ENCODE assay signal across 9 cellular contexts in the genomic region with DNA sequence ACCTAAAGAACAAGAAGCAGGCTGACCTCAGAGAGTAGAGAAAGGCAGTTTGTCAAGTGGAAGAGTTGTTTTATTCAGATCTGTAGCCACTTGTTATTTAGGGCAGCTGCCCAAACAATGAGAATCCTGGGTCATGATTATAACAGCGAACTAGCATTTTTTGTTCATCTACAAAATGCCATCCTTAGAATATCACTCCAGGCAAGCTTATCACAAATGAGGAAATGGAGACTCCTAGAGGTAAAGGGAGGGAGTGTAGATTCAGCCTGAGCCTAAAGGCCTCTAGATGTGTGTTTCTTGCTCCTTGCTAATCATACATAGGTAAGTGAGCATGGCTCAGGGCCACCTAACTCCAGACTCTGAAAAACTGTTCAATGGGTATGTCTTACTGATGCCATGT.
DNase-seq lines count a peak whose midpoint lies in the region; ATAC-seq, FAIRE-seq and TF ChIP-seq lines count a peak whose summit lies in the region.
"Had no signal": no experiment of that assay in that cellular context is flagged by ENCODE, and none has a peak within 500 bp of the region (broad histone marks: within the 10 kb centered on the region; RNA-seq: fewer than 3 reads in every experiment).

No MANE protein-coding gene starts in this region.

- CTCF ChIA-PET in AG04449 (lab: Yijun Ruan, JAX): interaction anchor here (0.7 to 8.6 kb wide), 22 partner anchors 8 to 736 kb away, joined by 3 to 276 read pairs (median 8); no protein-coding TSS in a partner anchor
- CTCF ChIA-PET in H1 (lab: Charles Lee; ENCODE audit: partially characterized antibody): interaction anchor here (0.5 to 3.0 kb wide), 22 partner anchors 9 to 737 kb away, joined by 3 to 11 read pairs (median 4); no protein-coding TSS in a partner anchor

- no peak overlapping the region for H2BK20ac ChIP-seq in H1 (ENCODE audit: low read length)

- POLR2A ChIA-PET in AG04449 (lab: Yijun Ruan, JAX) (no interaction called here), H1 (lab: Charles Lee; ENCODE audit: partially characterized antibody) (no interaction called here)

- H3K4me1 ChIP-seq in H1 (replicated peaks in 1 of 4; ENCODE audit: control insufficient read depth in 3 of 4, insufficient read depth in 4 of 4, low read length in 3 of 4): peaks cover 0 to 2% (median 0%) of the 10 kb centered on the region in 4 experiments; a peak in 1 of 7 replicates

- peak; percentile 61 to 76 for TF ChIP-seq RAD21 in H1 (IDR thresholded peaks at IDR 0.05 in 1 of 2, conservative IDR thresholded peaks at IDR 0.05 in 1 of 2; ENCODE audit: low read depth in 2 of 2, low read length in 2 of 2)

- H2BK15ac ChIP-seq in H1 (ENCODE audit: low read length): no peak overlapping the region

- no peak overlapping the region for H2BK12ac ChIP-seq in H1 (ENCODE audit: low read depth, low read length)

- H4K20me1 ChIP-seq in H1 (replicated peaks in 1 of 2; ENCODE audit: control insufficient read depth in 1 of 2, insufficient read depth in 2 of 2, low read length in 2 of 2): no peaks in the 10 kb centered on the region

- no peak overlapping the region for H3K18ac ChIP-seq in H1 (ENCODE audit: extremely low read depth, low read length)

- H3K27ac ChIP-seq in H1 (ENCODE audit: low read depth, low read length): no peak overlapping the region

- no peaks in the 10 kb centered on the region for H3K36me3 ChIP-seq in H1 (ENCODE audit: control insufficient read depth in 2 of 4, insufficient read depth in 4 of 4, low read length in 3 of 4)

- H3K4me3 ChIP-seq in AG04449 (ENCODE audit: low read depth, low read length): no peak overlapping the region
- H3K4me3 ChIP-seq in H1 (ENCODE audit: extremely low read depth in 1 of 4, insufficient read depth in 2 of 4, low read depth in 3 of 4, low read length in 4 of 4): no peak overlapping the region

- FAIRE-seq in H1 (lab: Jason Lieb, UNC): no peak
- FAIRE-seq: colon had no signal

- 82% methylated on average over 1 of the region's 1 CpG; no CpG with 5 or more reads in 1 of the 2 experiments for WGBS in H1 (ENCODE audit: extremely low coverage in 1 of 2, insufficient coverage in 1 of 2, insufficient read length in 1 of 2, insufficient replicate concordance in 2 of 2, low coverage in 1 of 2, low lambda C conversion rate in 2 of 2, missing lambda C conversion rate in 1 of 2), 2 experiments

- H3K56ac ChIP-seq in H1 (replicated peaks; ENCODE audit: insufficient read length, low read depth, low read length): no peak overlapping the region

- TF ChIP-seq CTCF in AG04449 (IDR thresholded peaks at IDR 0.05; ENCODE audit: insufficient read depth, low read length, missing control alignments) (peak; percentile 76), H1 (IDR thresholded peaks at IDR 0.05; ENCODE audit: control extremely low read depth in 1 of 3, insufficient read depth in 1 of 3, low read depth in 1 of 3, low read length in 3 of 3) (peak in 2 of 3 experiments; percentile 52 to 70; a peak in 3 of 4 replicates), omental fat pad (IDR thresholded peaks at IDR 0.05) (no peak)

- H3K4ac ChIP-seq in H1 (replicated peaks; ENCODE audit: insufficient read length, low read depth, low read length): no peak overlapping the region

- no peak overlapping the region for H3K23ac ChIP-seq in H1 (ENCODE audit: insufficient read length)

- no peak overlapping the region for H4K8ac ChIP-seq in H1 (ENCODE audit: extremely low read depth, insufficient read depth, low read length)

- H2AFZ ChIP-seq in H1 (ENCODE audit: low read length): no peak overlapping the region

- H3K9ac ChIP-seq in H1 (replicated peaks in 1 of 4; ENCODE audit: extremely low read depth in 1 of 4, low read depth in 3 of 4, low read length in 3 of 4): no peak overlapping the region

- no peak overlapping the region for H3K4me2 ChIP-seq in H1 (ENCODE audit: insufficient read depth in 1 of 2, low read depth in 2 of 2, low read length in 2 of 2)

- ATAC-seq in GM18520 (IDR thresholded peaks at IDR 0.05; ENCODE audit: unreplicated experiment) (peak; percentile 79), HG03095 (IDR thresholded peaks at IDR 0.05; ENCODE audit: unreplicated experiment) (peak; percentile 76), omental fat pad (ENCODE audit: low FRiP score) (peak; percentile 13)

- peaks cover 0 to 2% (median 0%) of the 10 kb centered on the region in 4 experiments; a peak in 1 of 7 replicates for H3K27me3 ChIP-seq in H1 (replicated peaks in 1 of 4; ENCODE audit: control insufficient read depth in 3 of 4, extremely low read depth in 1 of 4, insufficient read depth in 3 of 4, low read length in 3 of 4)

- H2AK5ac ChIP-seq in H1 (ENCODE audit: low read depth, low read length): no peak overlapping the region

- H3K14ac ChIP-seq in H1 (ENCODE audit: insufficient read length): no peak overlapping the region

- H2BK120ac ChIP-seq in H1 (replicated peaks; ENCODE audit: low read depth, low read length): no peak overlapping the region

- H3K9me3 ChIP-seq in H1 (ENCODE audit: insufficient read depth in 2 of 2, low read depth in 1 of 2, low read length in 1 of 2): no peaks in the 10 kb centered on the region

- TF ChIP-seq POLR2A in H1 (IDR thresholded peaks at IDR 0.05; ENCODE audit: control extremely low read depth in 1 of 2, low read depth in 2 of 2, low read length in 2 of 2): no peak

- no peak overlapping the region for H2BK5ac ChIP-seq in H1 (ENCODE audit: low read depth, low read length)

- DNase-seq in AG04449 (ENCODE audit: low read depth, low spot score): peak; percentile 1
- DNase-seq in NCI-H748 treated with DMSO at 0.1 percent for 48 hours (lab: John Stamatoyannopoulos, UW): peak; percentile 26
- DNase-seq in H1 (ENCODE audit: low read depth in 1 of 2, low spot score in 2 of 2): no peak
- no peak for DNase-seq in omental fat pad (ENCODE audit: low spot score)
- no peak for DNase-seq in mesenteric fat pad (ENCODE audit: low spot score)
- no peak for DNase-seq in NCI-H187 treated with DMSO at 0.1 percent for 48 hours (lab: John Stamatoyannopoulos, UW)

- peaks cover 2% of the 10 kb centered on the region; the same call in 1 of the 2 replicates for H3K23me2 ChIP-seq in H1 (ENCODE audit: low read depth, low read length)

- no peaks in the 10 kb centered on the region for H3K79me1 ChIP-seq in H1 (ENCODE audit: low read depth, low read length)

- no peaks in the 10 kb centered on the region for H3K79me2 ChIP-seq in H1 (ENCODE audit: control insufficient read depth in 1 of 2, insufficient read depth in 2 of 2, low read length in 2 of 2)

- H4K91ac ChIP-seq in H1 (replicated peaks; ENCODE audit: insufficient read length, low read length): no peak overlapping the region

- H4K5ac ChIP-seq in H1 (ENCODE audit: insufficient read length, low read depth, low read length): no peak overlapping the region

- TF ChIP-seq EP300 in H1 (IDR thresholded peaks at IDR 0.05; ENCODE audit: borderline replicate concordance in 1 of 2, low read depth in 2 of 2, low read length in 2 of 2): no peak

TF ChIP-seq in H1, 55 proteins besides CTCF, POLR2A, EP300 and RAD21:
- no peak for TF ChIP-seq SAP30 (IDR thresholded peaks at IDR 0.05; ENCODE audit: insufficient read depth, insufficient replicate concordance, low read length)
- TF ChIP-seq NANOG (IDR thresholded peaks at IDR 0.05; ENCODE audit: insufficient read depth, low read depth, low read length, poor library complexity, severe bottlenecking): no peak
- no peak for TF ChIP-seq TEAD4 (IDR thresholded peaks at IDR 0.05; ENCODE audit: low read depth, low read length)
- TF ChIP-seq TCF12 (IDR thresholded peaks at IDR 0.05; ENCODE audit: low read depth, low read length): no peak
- TF ChIP-seq RBBP5 (IDR thresholded peaks at IDR 0.05; ENCODE audit: borderline replicate concordance, low read depth, low read length): no peak
- no peak for TF ChIP-seq BCL11A (IDR thresholded peaks at IDR 0.05; ENCODE audit: low read depth in 2 of 2, low read length in 2 of 2)
- no peak for TF ChIP-seq SUZ12 (IDR thresholded peaks at IDR 0.05; ENCODE audit: low read length)
- no peak for TF ChIP-seq KDM1A (IDR thresholded peaks at IDR 0.05; ENCODE audit: borderline replicate concordance, low read length)
- TF ChIP-seq TBP (IDR thresholded peaks at IDR 0.05; ENCODE audit: low read depth, low read length): no peak
TF ChIP-seq in H1: peak in this region for 0.

Comparison
In these comparisons a context has a peak if more than half of its experiments do, and no peak if none do; other contexts are left out.
1. DNase-seq: peak in AG04449 (single experiment) and NCI-H748 treated with DMSO at 0.1 percent for 48 hours (single experiment); none in H1 (0 of 2), omental fat pad (single experiment), mesenteric fat pad (single experiment) and NCI-H187 treated with DMSO at 0.1 percent for 48 hours (single experiment).
2. CTCF ChIP-seq: peak in AG04449 (single experiment) and H1 (2 of 3); none in omental fat pad (0 of 3).
3. ATAC-seq: peak in every context shown above with its lines; median percentile 79 in GM18520; 76 in HG03095; 13 in omental fat pad.